In genomic region chr7:150368098-150368883, GRCh38 we compare ENCODE assay signal across 8 cellular contexts. TPM values are rescaled to one million over a fixed set of nuclear protein-coding genes. Genes with fewer than 3 reads are reported as not detected.
A peak's percentile ranks its signal among the peaks of the same experiment; 100 is the strongest.
DNase-seq lines count a peak whose midpoint lies in the region; ATAC-seq and TF ChIP-seq lines count a peak whose summit lies in the region.

TSS of gene REPIN1 (plus strand) at chr7:150368822. CDS start at chr7:150369712, 890 bp downstream.

- H3K36me3 Mint-ChIP-seq in activated T-helper 17 cell treated with anti-CD3 and anti-CD28 coated beads, Interleukin-2, amount 50 U/mL, for 72 hours (ENCODE audit: low read depth) = peaks cover 19% of the 10 kb centered on the region
- peaks cover 0 to 15% (median 0%) of the 10 kb centered on the region in 3 donors for H3K36me3 Mint-ChIP-seq in naive thymus-derived CD8-positive, alpha-beta T cell
- H3K36me3 Mint-ChIP-seq in stimulated activated naive B cell treated with anti-CD40 and anti-IgM and Interleukin-4, amounts not matched to agents 10 μg/mL and 1 μg/mL and 100 μg/mL, for 72 hours = peaks cover 29 to 32% of the 10 kb centered on the region in 2 donors

- peaks cover 4% of the 10 kb centered on the region for H3K4me1 Mint-ChIP-seq in activated T-helper 17 cell treated with anti-CD3 and anti-CD28 coated beads, Interleukin-2, amount 50 U/mL, for 72 hours
- peaks cover 21 to 65% (median 57%) of the 10 kb centered on the region in 4 donors for H3K4me1 Mint-ChIP-seq in naive thymus-derived CD8-positive, alpha-beta T cell
- peaks cover 45 to 73% of the 10 kb centered on the region in 2 donors for H3K4me1 Mint-ChIP-seq in stimulated activated naive B cell treated with anti-CD40 and anti-IgM and Interleukin-4, amounts not matched to agents 10 μg/mL and 1 μg/mL and 100 μg/mL, for 72 hours

- H3K27ac Mint-ChIP-seq in activated T-helper 17 cell treated with anti-CD3 and anti-CD28 coated beads, Interleukin-2, amount 50 U/mL, for 72 hours = peak within 1 kb of the TSS; percentile 94
- H3K27ac Mint-ChIP-seq in naive thymus-derived CD8-positive, alpha-beta T cell = peak within 1 kb of the TSS; percentile 90 to 98 (median 96)
- peak within 1 kb of the TSS; percentile 99 for H3K27ac Mint-ChIP-seq in stimulated activated naive B cell treated with anti-CD40 and anti-IgM and Interleukin-4, amounts not matched to agents 10 μg/mL and 1 μg/mL and 100 μg/mL, for 72 hours

- peak within 1 kb of the TSS; percentile 86 for H3K4me3 ChIP-seq in fibroblast of mammary gland (ENCODE audit: control insufficient read depth, low read depth, low read length)

- peak within 1 kb of the TSS; percentile 90 for H3K4me3 Mint-ChIP-seq in activated T-helper 17 cell treated with anti-CD3 and anti-CD28 coated beads, Interleukin-2, amount 50 U/mL, for 72 hours
- peak within 1 kb of the TSS; percentile 89 to 98 (median 94) for H3K4me3 Mint-ChIP-seq in naive thymus-derived CD8-positive, alpha-beta T cell
- peak within 1 kb of the TSS; percentile 96 to 97 for H3K4me3 Mint-ChIP-seq in stimulated activated naive B cell treated with anti-CD40 and anti-IgM and Interleukin-4, amounts not matched to agents 10 μg/mL and 1 μg/mL and 100 μg/mL, for 72 hours

- H3K9me3 Mint-ChIP-seq in activated T-helper 17 cell treated with anti-CD3 and anti-CD28 coated beads, Interleukin-2, amount 50 U/mL, for 72 hours = no peaks in the 10 kb centered on the region
- H3K9me3 Mint-ChIP-seq in naive thymus-derived CD8-positive, alpha-beta T cell = no peaks in the 10 kb centered on the region
- H3K9me3 Mint-ChIP-seq in stimulated activated naive B cell treated with anti-CD40 and anti-IgM and Interleukin-4, amounts not matched to agents 10 μg/mL and 1 μg/mL and 100 μg/mL, for 72 hours = no peaks in the 10 kb centered on the region

- peak; percentile 46 for DNase-seq in DMS 273 treated with DMSO at 0.1 percent for 48 hours (lab: John Stamatoyannopoulos, UW)
- DNase-seq in KBM-7 = peak; percentile 83
- peak; percentile 100 for DNase-seq in RPMI8226
- peak; percentile 75 for DNase-seq in fibroblast of mammary gland (ENCODE audit: low read depth)
- DNase-seq in naive thymus-derived CD8-positive, alpha-beta T cell = peak; percentile 66 to 87 (median 74)
- peak; percentile 85 for DNase-seq in stimulated activated naive B cell treated with anti-CD40 and anti-IgM and Interleukin-4, amounts not matched to agents 10 μg/mL and 1 μg/mL and 100 μg/mL, for 72 hours

- no peaks in the 10 kb centered on the region for H3K27me3 Mint-ChIP-seq in activated T-helper 17 cell treated with anti-CD3 and anti-CD28 coated beads, Interleukin-2, amount 50 U/mL, for 72 hours
- no peaks in the 10 kb centered on the region for H3K27me3 Mint-ChIP-seq in naive thymus-derived CD8-positive, alpha-beta T cell
- H3K27me3 Mint-ChIP-seq in stimulated activated naive B cell treated with anti-CD40 and anti-IgM and Interleukin-4, amounts not matched to agents 10 μg/mL and 1 μg/mL and 100 μg/mL, for 72 hours = no peaks in the 10 kb centered on the region

- TF ChIP-seq CTCF in fibroblast of mammary gland (conservative IDR thresholded peaks at IDR 0.05; ENCODE audit: control insufficient read depth, insufficient read depth, low read depth, low read length) = no peak

- POLR2A ChIA-PET in naive thymus-derived CD8-positive, alpha-beta T cell (lab: Charles Lee) = interaction anchor here (0.7 to 7.3 kb wide), 18 partner anchors 8 to 951 kb away, joined by 3 to 96 read pairs (median 5); partner anchors contain the start of genes ACTR3C, GIMAP5, GIMAP8 and LRRC61

- peak; percentile 49 for ATAC-seq in GM21529 (IDR thresholded peaks at IDR 0.05; ENCODE audit: unreplicated experiment)
- peak; percentile 76 for ATAC-seq in activated T-helper 17 cell treated with anti-CD3 and anti-CD28 coated beads, Interleukin-2, amount 50 U/mL, for 72 hours (replicated peaks)
- peak; percentile 43 to 54 for ATAC-seq in naive thymus-derived CD8-positive, alpha-beta T cell
- peak; percentile 42 to 53 for ATAC-seq in stimulated activated naive B cell treated with anti-CD40 and anti-IgM and Interleukin-4, amounts not matched to agents 10 μg/mL and 1 μg/mL and 100 μg/mL, for 72 hours (replicated peaks)

- in situ Hi-C loops in KBM-7 (cut with MboI; ENCODE audit: low pct_unique_long_range_greater_than_20kb, low sequenced_read_pairs) = no loop called here

RNA-seq across cellular contexts. Expression of gene REPIN1, which starts in this region (rescaled TPM):
- 10 to 100 TPM; 68.1 to 79.6 TPM for total RNA-seq in activated T-helper 17 cell treated with anti-CD3 and anti-CD28 coated beads, Interleukin-2, amount 50 U/mL, for 72 hours
- total RNA-seq in naive thymus-derived CD8-positive, alpha-beta T cell = 100 to 1,000 TPM; 104 to 108 TPM
- polyA plus RNA-seq in naive thymus-derived CD8-positive, alpha-beta T cell = 10 to 100 TPM; 39.8 to 73.0 (median 49.8) TPM

Comparison
In these comparisons a context has a peak if more than half of its experiments do, and no peak if none do; other contexts are left out.
1. Peak in every context shown above with its lines: DNase-seq, ATAC-seq and H3K4me3 ChIP-seq.
2. DNase-seq: peak in every context shown above with its lines; median percentile 100 in RPMI8226; 85 in stimulated activated naive B cell treated with anti-CD40 and anti-IgM and Interleukin-4, amounts not matched to agents 10 μg/mL and 1 μg/mL and 100 μg/mL, for 72 hours; 83 in KBM-7; 75 in fibroblast of mammary gland; 74 in naive thymus-derived CD8-positive, alpha-beta T cell; 46 in DMS 273 treated with DMSO at 0.1 percent for 48 hours.